In genomic region chr6:109794201-109794926, GRCh38 we compare ENCODE assay signal across 9 cellular contexts.
DNase-seq lines count a peak whose midpoint lies in the region; ATAC-seq, FAIRE-seq and TF ChIP-seq lines count a peak whose summit lies in the region.
"Had no signal": no experiment of that assay in that cellular context is flagged by ENCODE, and none has a peak within 500 bp of the region (broad histone marks: within the 10 kb centered on the region; RNA-seq: fewer than 3 reads in every experiment).

No MANE protein-coding gene starts in this region.

- no peak for TF ChIP-seq EP300 in gastroesophageal sphincter (IDR thresholded peaks at IDR 0.05)

- FAIRE-seq in urothelium cell line (lab: Jason Lieb, UNC) (no peak), GM12892 (lab: Jason Lieb, UNC) (no peak)

- H3K27ac ChIP-seq in RWPE2 (ENCODE audit: poor library complexity, severe bottlenecking) (peak overlapping the region; percentile 92), gastroesophageal sphincter (peak overlapping the region in 3 of 4 donors; percentile 61 to 72 (median 64)), substantia nigra (ENCODE audit: low read depth, low read length, poor library complexity, severe bottlenecking) (peak overlapping the region; percentile 17)

- H3K4me3 ChIP-seq in RWPE2 (ENCODE audit: severe bottlenecking) (no peak overlapping the region), gastroesophageal sphincter (no peak overlapping the region)

- no peak for TF ChIP-seq POLR2A in gastroesophageal sphincter (IDR thresholded peaks at IDR 0.05)
- no peak for TF ChIP-seq POLR2A in GM12892 (IDR thresholded peaks at IDR 0.05; ENCODE audit: low read depth, low read length)

- H3K27me3 ChIP-seq in RWPE2 (ENCODE audit: insufficient read depth, poor library complexity, severe bottlenecking), result no peaks in the 10 kb centered on the region
- H3K27me3 ChIP-seq in gastroesophageal sphincter, result no peaks in the 10 kb centered on the region

- no peaks in the 10 kb centered on the region for H3K9me3 ChIP-seq in RWPE2 (ENCODE audit: severe bottlenecking)
- H3K9me3 ChIP-seq in gastroesophageal sphincter, result no peaks in the 10 kb centered on the region

- peak; percentile 13 for DNase-seq in NCI-H146 (lab: John Stamatoyannopoulos, UW)
- no peak for DNase-seq in NCI-H146 treated with DMSO at 0.1 percent for 48 hours (lab: John Stamatoyannopoulos, UW; ENCODE audit: unreplicated experiment)
- DNase-seq in RWPE2 (ENCODE audit: low spot score), result peak; percentile 71
- DNase-seq in substantia nigra (lab: John Stamatoyannopoulos, UW), result peak in 1 of 49 donors; percentile 43
- DNase-seq in urothelium cell line (ENCODE audit: low spot score), result no peak
- DNase-seq in GM12892 (ENCODE audit: insufficient read length), result no peak
- DNase-seq: activated effector memory CD4-positive, alpha-beta T cell treated with anti-CD3 and anti-CD28 coated beads, Interleukin-2, amount 50 U/mL, for 16 hours had no signal

- no peak for TF ChIP-seq CTCF in RWPE2 (IDR thresholded peaks at IDR 0.05; ENCODE audit: poor library complexity, severe bottlenecking)
- TF ChIP-seq CTCF in gastroesophageal sphincter (IDR thresholded peaks at IDR 0.05), result no peak

- H3K4me1 ChIP-seq in RWPE2 (ENCODE audit: insufficient read depth, poor library complexity, severe bottlenecking) (peaks cover 25% of the 10 kb centered on the region), gastroesophageal sphincter (peaks cover 0 to 19% (median 4%) of the 10 kb centered on the region in 3 donors)

- H3K36me3 ChIP-seq in RWPE2 (ENCODE audit: low read depth), result no peaks in the 10 kb centered on the region
- H3K36me3 ChIP-seq in gastroesophageal sphincter, result peaks cover 0 to 38% of the 10 kb centered on the region in 2 donors

- WGBS in gastroesophageal sphincter (ENCODE audit: low coverage in 1 of 2), 2 donors, result 42 to 78% methylated on average over 3 to 4 of the region's 6 CpGs

- ATAC-seq in RWPE2 (ENCODE audit: low read depth) (peak; percentile 77), gastroesophageal sphincter (no peak), HG02840 (IDR thresholded peaks at IDR 0.05; ENCODE audit: low FRiP score, unreplicated experiment) (no peak)

Comparison
In these comparisons a context has a peak if more than half of its experiments do, and no peak if none do; other contexts are left out.
1. DNase-seq: peak in NCI-H146 (single experiment) and RWPE2 (single experiment); none in NCI-H146 treated with DMSO at 0.1 percent for 48 hours (single experiment), urothelium cell line (single experiment) and GM12892 (single experiment).
2. H3K27ac ChIP-seq: peak in every context shown above with its lines; median percentile 92 in RWPE2; 64 in gastroesophageal sphincter; 17 in substantia nigra.